15 cellular contexts compared by ENCODE assay signal in the genomic region with DNA sequence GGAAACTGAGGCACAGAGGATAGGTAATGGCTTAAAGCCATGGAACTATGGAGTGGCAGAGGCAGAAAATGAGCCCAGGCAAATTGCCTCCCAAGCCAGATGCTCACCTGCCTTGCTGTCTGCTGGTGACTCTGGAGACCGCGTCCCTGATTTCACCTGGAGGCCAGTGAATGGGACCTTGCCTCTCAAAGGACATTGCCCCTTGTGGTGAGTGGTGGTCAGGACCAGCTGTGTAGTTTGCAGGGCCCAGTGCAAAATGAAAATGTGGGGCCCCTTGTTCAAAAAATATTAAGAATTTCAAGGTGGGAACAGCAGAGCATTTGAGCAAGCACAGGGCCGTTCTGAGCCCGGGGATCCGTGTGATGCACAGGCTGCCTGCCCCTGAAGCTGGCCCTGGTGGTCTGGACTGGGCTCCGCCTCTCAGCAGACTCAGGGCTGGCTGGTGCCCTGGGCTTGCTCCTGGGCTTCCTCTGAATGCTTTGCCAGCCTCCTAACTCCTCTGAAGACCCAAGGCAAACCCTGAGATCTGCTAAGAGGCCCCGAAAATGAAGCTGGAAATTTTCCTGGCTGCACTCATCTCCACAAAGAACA. TPM values are rescaled to one million over a fixed set of nuclear protein-coding genes. Genes with fewer than 3 reads are reported as not detected.
DNase-seq lines count a peak whose midpoint lies in the region; ATAC-seq and TF ChIP-seq lines count a peak whose summit lies in the region.
"Had no signal": no experiment of that assay in that cellular context is flagged by ENCODE, and none has a peak within 500 bp of the region (broad histone marks: within the 10 kb centered on the region; RNA-seq: fewer than 3 reads in every experiment).

No MANE protein-coding gene starts in this region.

- H3K27me3 ChIP-seq in PC-9 (ENCODE audit: insufficient read depth, low read depth): peaks cover 51% of the 10 kb centered on the region
- H3K27me3 ChIP-seq: ovary, SJSA1 had no signal

- H3K4me3 Mint-ChIP-seq in osteocyte (ENCODE audit: unreplicated experiment): no peak overlapping the region
- H3K4me3 Mint-ChIP-seq: activated naive CD8-positive, alpha-beta T cell had no signal

- CTCF ChIA-PET in PC-9 (lab: Charles Lee): no interaction called here

- no peaks in the 10 kb centered on the region for H4K20me1 ChIP-seq in PC-9 (ENCODE audit: insufficient read depth)

- H3K4me3 ChIP-seq in PC-9 (no peak overlapping the region), epithelial cell of proximal tubule (ENCODE audit: low read depth, low read length) (no peak overlapping the region)
- H3K4me3 ChIP-seq: esophagus muscularis mucosa, ovary, SJSA1, suprapubic skin had no signal

- no peak overlapping the region for H3K27ac Mint-ChIP-seq in osteocyte (ENCODE audit: unreplicated experiment)
- H3K27ac Mint-ChIP-seq: activated naive CD8-positive, alpha-beta T cell had no signal

- H3K36me3 ChIP-seq in PC-9 (ENCODE audit: low read depth): no peaks in the 10 kb centered on the region
- H3K36me3 ChIP-seq: esophagus muscularis mucosa, ovary, SJSA1, suprapubic skin had no signal

- TF ChIP-seq CTCF in PC-9 (conservative IDR thresholded peaks at IDR 0.05): peak; percentile 44
- TF ChIP-seq CTCF in epithelial cell of proximal tubule (conservative IDR thresholded peaks at IDR 0.05; ENCODE audit: low read depth, low read length): peak; percentile 27
- TF ChIP-seq CTCF in osteocyte (IDR thresholded peaks at IDR 0.05): peak; percentile 19

- H3K9me2 ChIP-seq in PC-9 (ENCODE audit: insufficient read depth): no peaks in the 10 kb centered on the region

- no peaks in the 10 kb centered on the region for H3K9me3 ChIP-seq in PC-9 (ENCODE audit: insufficient read depth, low read depth)
- H3K9me3 ChIP-seq: ovary, SJSA1, suprapubic skin had no signal

- H3K4me2 ChIP-seq in PC-9: no peak overlapping the region

- H3F3A ChIP-seq in PC-9 (ENCODE audit: insufficient read depth, low read depth): no peaks in the 10 kb centered on the region

- H3K4me1 ChIP-seq in PC-9 (replicated peaks; ENCODE audit: insufficient read depth): no peaks in the 10 kb centered on the region
- H3K4me1 ChIP-seq: esophagus muscularis mucosa, suprapubic skin had no signal

- H3K79me2 ChIP-seq in PC-9 (ENCODE audit: low read depth): no peaks in the 10 kb centered on the region

- ATAC-seq in HG02970 (IDR thresholded peaks at IDR 0.05; ENCODE audit: low FRiP score, unreplicated experiment): no peak

- no peak overlapping the region for H3K27ac ChIP-seq in PC-9
- H3K27ac ChIP-seq: 22Rv1, esophagus muscularis mucosa, ovary, SJSA1, suprapubic skin had no signal

- H3K4me1 Mint-ChIP-seq in osteocyte (ENCODE audit: unreplicated experiment): no peaks in the 10 kb centered on the region

- intact Hi-C loops in PC-9 (cut with micrococcal nuclease; ENCODE audit: unreplicated experiment): no loop called here

- no peak overlapping the region for H2AFZ ChIP-seq in PC-9

- no TSS peak for BruUV-seq in PC-9 (replicated peaks; lab: Mats Ljungman, UMichigan)

- H3K9me3 Mint-ChIP-seq in osteocyte (ENCODE audit: unreplicated experiment): no peaks in the 10 kb centered on the region

- no peaks in the 10 kb centered on the region for H3K36me3 Mint-ChIP-seq in osteocyte (ENCODE audit: unreplicated experiment)
- H3K36me3 Mint-ChIP-seq: activated naive CD8-positive, alpha-beta T cell had no signal

- POLR2A ChIA-PET in PC-9 (lab: Charles Lee; ENCODE audit: unreplicated experiment): no interaction called here

- DNase-seq in DMS 273 (lab: John Stamatoyannopoulos, UW; ENCODE audit: unreplicated experiment): peak; percentile 16
- no peak for DNase-seq in DMS 273 treated with DMSO at 0.1 percent for 48 hours (lab: John Stamatoyannopoulos, UW)
- DNase-seq in PC-9: no peak
- no peak for DNase-seq in epithelial cell of proximal tubule (ENCODE audit: low read depth)
- DNase-seq in osteocyte (ENCODE audit: extremely low spot score, unreplicated experiment): no peak
- DNase-seq in activated gamma-delta T cell treated with Interleukin-2 at 50 U/mL for 16 hours: no peak
- no peak for DNase-seq in CD1c-positive myeloid dendritic cell (ENCODE audit: extremely low spot score)
- DNase-seq: NCI-H146, ovary had no signal

- peaks cover 2% of the 10 kb centered on the region for H3K27me3 Mint-ChIP-seq in osteocyte (ENCODE audit: unreplicated experiment)

RNA-seq across cellular contexts. Expression of a gene that starts 19.8 kb away (rescaled TPM):
- total RNA-seq in PC-9 (2021): 0.55 TPM in 1 of 2 replicates, not detected in the other
- total RNA-seq in epithelial cell of proximal tubule: 5.2 and 10.5 TPM in 2 replicates
- 6.3 and 6.9 TPM in 2 replicates for total RNA-seq in osteocyte
